Comparison of ENCODE assay signal across 8 cellular contexts in genomic region chr22:22357024-22357868, GRCh38.
A peak's percentile ranks its signal among the peaks of the same experiment; 100 is the strongest.
DNase-seq lines count a peak whose midpoint lies in the region; ATAC-seq and TF ChIP-seq lines count a peak whose summit lies in the region.

No MANE protein-coding gene starts in this region.

- H3K9me3 ChIP-seq in CD4-positive, alpha-beta T cell (ENCODE audit: control insufficient read depth, low read length), result no peaks in the 10 kb centered on the region
- 0 out of 2 replicates have a peak, but pooled peaks cover 5% of the 10 kb centered on the region for H3K9me3 ChIP-seq in OCI-LY7 (ENCODE audit: low read length)
- no peaks in the 10 kb centered on the region for H3K9me3 ChIP-seq in neuron (ENCODE audit: low read length)
- no peaks in the 10 kb centered on the region for H3K9me3 ChIP-seq in suprapubic skin

- H3K9me3 Mint-ChIP-seq in CD4-positive, alpha-beta T cell, result no peaks in the 10 kb centered on the region

- H2AFZ ChIP-seq in OCI-LY7 (ENCODE audit: low read length), result peak overlapping the region; percentile 81; the same call in 1 of the 2 replicates
- H2AFZ ChIP-seq in neuron (ENCODE audit: low read depth, low read length), result peak overlapping the region; percentile 8

- H3K27me3 ChIP-seq in CD4-positive, alpha-beta T cell (ENCODE audit: control insufficient read depth, insufficient read depth, low read length), result peaks cover 10% of the 10 kb centered on the region
- H3K27me3 ChIP-seq in neuron (ENCODE audit: insufficient read depth, low read length) (peaks cover 14% of the 10 kb centered on the region), suprapubic skin (peaks cover 19% of the 10 kb centered on the region)

- peak; percentile 59 for TF ChIP-seq CTCF in CD4-positive, alpha-beta T cell (IDR thresholded peaks at IDR 0.05)
- peak; percentile 85 for TF ChIP-seq CTCF in OCI-LY7 (conservative IDR thresholded peaks at IDR 0.05; ENCODE audit: low read length)
- peak; percentile 13 to 62 for TF ChIP-seq CTCF in suprapubic skin (IDR thresholded peaks at IDR 0.05)

- no peak for TF ChIP-seq POLR2A in suprapubic skin (IDR thresholded peaks at IDR 0.05)

- H3K4me1 Mint-ChIP-seq in CD4-positive, alpha-beta T cell (ENCODE audit: low read depth), result peaks cover 6% of the 10 kb centered on the region

- peak; percentile 73 for ATAC-seq in CD4-positive, alpha-beta T cell (ENCODE audit: poor library complexity)
- ATAC-seq in GM19467 (IDR thresholded peaks at IDR 0.05; ENCODE audit: unreplicated experiment), result peak; percentile 74

- H3K4me1 ChIP-seq in OCI-LY7 (ENCODE audit: insufficient read depth, low read length, poor library complexity, severe bottlenecking) (peaks cover 54% of the 10 kb centered on the region), neuron (ENCODE audit: insufficient read depth, low read length) (no peaks in the 10 kb centered on the region), suprapubic skin (no peaks in the 10 kb centered on the region)

- BruUV-seq in OCI-LY7 (replicated peaks; lab: Mats Ljungman, UMichigan), result no TSS peak

- no peaks in the 10 kb centered on the region for H3K36me3 Mint-ChIP-seq in CD4-positive, alpha-beta T cell (ENCODE audit: low read depth)

- H3K27ac ChIP-seq in CD4-positive, alpha-beta T cell (ENCODE audit: low read depth, low read length), result no peak overlapping the region
- H3K27ac ChIP-seq in OCI-LY7 (ENCODE audit: low read depth, low read length, poor library complexity, severe bottlenecking) (peak overlapping the region; percentile 55), suprapubic skin (no peak overlapping the region)

- DNase-seq in CD4-positive, alpha-beta T cell, result peak; percentile 46 to 70 (median 54)
- DNase-seq in KG1 (lab: John Stamatoyannopoulos, UW), result peak; percentile 44
- peak; percentile 97 for DNase-seq in OCI-LY7 (ENCODE audit: low spot score)
- DNase-seq in activated T-cell treated with anti-CD3 and anti-CD28 coated beads for 48 hours (ENCODE audit: low read depth), result peak; percentile 75
- peak; percentile 48 for DNase-seq in fibroblast of peridontal ligament (ENCODE audit: extremely low read depth)
- peak in 1 of 2 donors; percentile 77 for DNase-seq in suprapubic skin (ENCODE audit: low spot score in 2 of 2)

- POLR2A ChIA-PET in CD4-positive, alpha-beta T cell (lab: Charles Lee), result no interaction called here
- POLR2A ChIA-PET in OCI-LY7 (lab: Charles Lee), result interaction anchor here (0.7 to 1.3 kb wide), 4 partner anchors 10 to 107 kb away, joined by 3 read pairs; no protein-coding TSS in a partner anchor

- intact Hi-C loops in CD4-positive, alpha-beta T cell (cut with DNase I, micrococcal nuclease), result no loop called here
- intact Hi-C loops in OCI-LY7 (cut with micrococcal nuclease; ENCODE audit: unreplicated experiment), result loop anchor here (1.0 to 2.0 kb wide), 8 partner anchors 14 to 149 kb away; no protein-coding TSS in a partner anchor

- no peak overlapping the region for H3K4me3 Mint-ChIP-seq in CD4-positive, alpha-beta T cell

- H3K36me3 ChIP-seq in OCI-LY7 (ENCODE audit: insufficient read depth, low read length) (no peaks in the 10 kb centered on the region), neuron (ENCODE audit: insufficient read depth, low read length) (no peaks in the 10 kb centered on the region), suprapubic skin (no peaks in the 10 kb centered on the region)

- H3K9me2 ChIP-seq in OCI-LY7 (ENCODE audit: insufficient read depth, low read length), result no peaks in the 10 kb centered on the region

- H3K79me2 ChIP-seq in OCI-LY7 (ENCODE audit: insufficient read depth, low read depth, low read length), result no peaks in the 10 kb centered on the region

- H3K4me3 ChIP-seq in OCI-LY7 (ENCODE audit: low read depth, low read length, poor library complexity, severe bottlenecking), result peak overlapping the region; percentile 53
- H3K4me3 ChIP-seq in neuron (ENCODE audit: low read length), result no peak overlapping the region
- H3K4me3 ChIP-seq in suprapubic skin, result no peak overlapping the region

- H4K20me1 ChIP-seq in OCI-LY7 (ENCODE audit: insufficient read depth, low read length), result no peaks in the 10 kb centered on the region

- H3K27me3 Mint-ChIP-seq in CD4-positive, alpha-beta T cell, result peaks cover 62% of the 10 kb centered on the region

- no peak for TF ChIP-seq EP300 in suprapubic skin (IDR thresholded peaks at IDR 0.05)

- H3K27ac Mint-ChIP-seq in CD4-positive, alpha-beta T cell, result no peak overlapping the region

- peak overlapping the region; percentile 79 for H3K4me2 ChIP-seq in OCI-LY7 (ENCODE audit: low read length)

- CTCF ChIA-PET in CD4-positive, alpha-beta T cell (lab: Charles Lee), result no interaction called here
- CTCF ChIA-PET in OCI-LY7 (lab: Charles Lee; ENCODE audit: unreplicated experiment), result interaction anchor here (0.5 to 1.7 kb wide), 7 partner anchors 13 to 259 kb away, joined by 3 to 5 read pairs (median 4); no protein-coding TSS in a partner anchor

- WGBS in suprapubic skin, result 59% methylated on average over 4 of the region's 14 CpGs
